In genomic region chr9:35728041-35728971, GRCh38 we compare ENCODE assay signal across 10 cellular contexts. TPM values are rescaled to one million over a fixed set of nuclear protein-coding genes. Genes with fewer than 3 reads are reported as not detected.
A peak's percentile ranks its signal among the peaks of the same experiment; 100 is the strongest.
DNase-seq lines count a peak whose midpoint lies in the region; ATAC-seq lines count a peak whose summit lies in the region.
"Had no signal": no experiment of that assay in that cellular context is flagged by ENCODE, and none has a peak within 500 bp of the region (broad histone marks: within the 10 kb centered on the region; RNA-seq: fewer than 3 reads in every experiment).

No MANE protein-coding gene starts in this region.

- 23 to 27% methylated on average over 9 to 10 of the region's 10 CpGs for WGBS in esophagus, 2 donors

- H3K27ac ChIP-seq in esophagus (ENCODE audit: low read depth in 2 of 2, low read length in 1 of 2): peak overlapping the region; percentile 85

- peaks cover 8 to 20% of the 10 kb centered on the region in 2 donors for H3K36me3 ChIP-seq in esophagus (ENCODE audit: control insufficient read depth in 2 of 2, insufficient read depth in 2 of 2, low read length in 1 of 2)

- ATAC-seq in GM21786 (IDR thresholded peaks at IDR 0.05; ENCODE audit: unreplicated experiment) (peak; percentile 19), HG03025 (IDR thresholded peaks at IDR 0.05; ENCODE audit: low FRiP score, unreplicated experiment) (no peak), HG02759 (IDR thresholded peaks at IDR 0.05; ENCODE audit: unreplicated experiment) (no peak)
- ATAC-seq: HCT116 had no signal

- peaks cover 10 to 14% of the 10 kb centered on the region in 2 donors for H3K4me1 ChIP-seq in esophagus (ENCODE audit: control insufficient read depth in 2 of 2, insufficient read depth in 2 of 2, low read length in 1 of 2)

- H3K9me3 ChIP-seq in esophagus (ENCODE audit: control insufficient read depth in 2 of 2, insufficient read depth in 1 of 2, low read depth in 1 of 2, low read length in 1 of 2): no peaks in the 10 kb centered on the region

- H3K27me3 ChIP-seq in esophagus (ENCODE audit: control insufficient read depth in 1 of 2, insufficient read depth in 2 of 2, low read length in 2 of 2): no peaks in the 10 kb centered on the region

- peak; percentile 82 for DNase-seq in AG08395 (ENCODE audit: low spot score)
- DNase-seq in SKM-1 (lab: John Stamatoyannopoulos, UW; ENCODE audit: unreplicated experiment): peak; percentile 61
- peak; percentile 94 for DNase-seq in myocyte (ENCODE audit: low read depth)
- DNase-seq in ureter (ENCODE audit: low spot score): peak; percentile 82

- H3K4me3 ChIP-seq in esophagus (ENCODE audit: low read depth in 1 of 2, low read length in 2 of 2): peak overlapping the region; percentile 23 to 27

RNA-seq across cellular contexts. Expression of gene TLN1, which starts 3.7 kb away (rescaled TPM):
- 10 to 100 TPM; 53.2 to 89.5 TPM for polyA plus RNA-seq in esophagus
- total RNA-seq in myocyte (219 and 242 TPM in 2 replicates), ureter (340 TPM)
- 272 TPM for polyA plus RNA-seq in myocyte (2012)

RNA-seq across cellular contexts. Expression of gene CREB3, which starts 4.2 kb away (rescaled TPM):
- 10 to 100 TPM; 10.5 to 13.6 TPM for polyA plus RNA-seq in esophagus
- total RNA-seq in myocyte (69.1 and 79.9 TPM in 2 replicates), ureter (30.7 TPM)
- 66.2 TPM for polyA plus RNA-seq in myocyte (2012)

RNA-seq across cellular contexts. Expression of gene GBA2, which starts 20.7 kb away (rescaled TPM):
- 10 to 100 TPM; 26.7 to 45.8 TPM for polyA plus RNA-seq in esophagus
- total RNA-seq in myocyte: 31.9 and 34.4 TPM in 2 replicates
- 36.7 TPM for polyA plus RNA-seq in myocyte (2012)
- total RNA-seq in ureter: 108 TPM

RNA-seq across cellular contexts. Expression of gene RGP1, which starts 20.8 kb away (rescaled TPM):
- 1 to 10 TPM; 5.3 to 6.3 TPM for polyA plus RNA-seq in esophagus
- total RNA-seq in myocyte: 15.5 and 17.3 TPM in 2 replicates
- polyA plus RNA-seq in myocyte (2012): 19.6 TPM
- 34.3 TPM for total RNA-seq in ureter

RNA-seq across cellular contexts. Expression of gene MSMP, which starts 25.8 kb away (rescaled TPM):
- under 1 TPM in 1 of 2 donors, not detected in 1; 0.06 TPM for polyA plus RNA-seq in esophagus
- not detected in 2 replicates for total RNA-seq in myocyte
- not detected for polyA plus RNA-seq in myocyte (2012)
- not detected for total RNA-seq in ureter
- polyA plus RNA-seq: neural cell had no signal
